ENCODE assay signal across 1 cellular context in the genomic region with DNA sequence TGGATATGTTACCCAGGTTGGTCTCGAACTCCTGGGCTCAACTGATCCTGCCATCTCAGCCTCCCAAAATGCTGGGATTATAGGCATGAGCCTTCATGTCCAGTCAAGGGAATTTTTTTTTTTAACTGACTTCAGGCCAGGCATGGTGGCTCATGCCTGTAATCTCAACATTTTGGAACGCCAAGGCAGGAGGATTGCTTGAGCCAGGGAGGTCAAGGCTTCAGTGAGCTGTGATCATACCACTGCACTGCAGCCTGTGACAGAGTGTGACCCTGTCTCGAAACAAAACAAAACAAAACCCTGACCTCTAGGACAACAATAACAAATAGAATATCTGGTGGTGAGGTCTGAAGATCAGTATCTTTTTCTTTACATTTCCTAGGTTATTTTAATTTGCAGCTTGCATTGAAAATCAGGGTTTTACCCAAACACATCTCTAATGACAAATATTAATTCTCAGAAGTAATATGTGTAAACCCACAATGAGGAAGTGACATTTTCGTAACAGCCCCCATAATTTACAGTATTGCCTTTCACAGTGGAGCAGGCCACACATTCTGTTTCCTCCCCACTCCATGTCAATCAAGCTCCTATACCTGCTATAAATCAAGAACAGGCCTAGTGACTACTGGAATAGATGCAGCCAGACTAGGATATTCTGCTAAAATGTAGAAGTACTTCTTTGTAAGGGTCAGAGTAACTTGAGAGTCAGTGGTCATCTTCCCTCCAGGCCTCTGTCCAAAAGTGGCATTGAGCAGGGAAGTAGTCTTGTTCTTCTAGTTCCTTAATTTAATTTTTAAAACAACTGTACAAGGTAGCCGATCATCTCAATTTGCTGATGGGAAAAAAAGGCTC.
TF ChIP-seq lines count a peak whose summit lies in the region.

No MANE protein-coding gene starts in this region.

TF ChIP-seq in HepG2, 621 proteins besides CTCF, POLR2A, EP300 and RAD21 (continued from another document and continues in another):
- no peak for TF ChIP-seq E2F2 (CRISPR knock-in tag; IDR thresholded peaks at IDR 0.05; ENCODE audit: borderline replicate concordance)
- TF ChIP-seq NFRKB (IDR thresholded peaks at IDR 0.05), result no peak
- peak; percentile 39; the same call in 1 of the 2 replicates for TF ChIP-seq ERF (CRISPR knock-in tag; IDR thresholded peaks at IDR 0.05)
- TF ChIP-seq, protein P1, sequence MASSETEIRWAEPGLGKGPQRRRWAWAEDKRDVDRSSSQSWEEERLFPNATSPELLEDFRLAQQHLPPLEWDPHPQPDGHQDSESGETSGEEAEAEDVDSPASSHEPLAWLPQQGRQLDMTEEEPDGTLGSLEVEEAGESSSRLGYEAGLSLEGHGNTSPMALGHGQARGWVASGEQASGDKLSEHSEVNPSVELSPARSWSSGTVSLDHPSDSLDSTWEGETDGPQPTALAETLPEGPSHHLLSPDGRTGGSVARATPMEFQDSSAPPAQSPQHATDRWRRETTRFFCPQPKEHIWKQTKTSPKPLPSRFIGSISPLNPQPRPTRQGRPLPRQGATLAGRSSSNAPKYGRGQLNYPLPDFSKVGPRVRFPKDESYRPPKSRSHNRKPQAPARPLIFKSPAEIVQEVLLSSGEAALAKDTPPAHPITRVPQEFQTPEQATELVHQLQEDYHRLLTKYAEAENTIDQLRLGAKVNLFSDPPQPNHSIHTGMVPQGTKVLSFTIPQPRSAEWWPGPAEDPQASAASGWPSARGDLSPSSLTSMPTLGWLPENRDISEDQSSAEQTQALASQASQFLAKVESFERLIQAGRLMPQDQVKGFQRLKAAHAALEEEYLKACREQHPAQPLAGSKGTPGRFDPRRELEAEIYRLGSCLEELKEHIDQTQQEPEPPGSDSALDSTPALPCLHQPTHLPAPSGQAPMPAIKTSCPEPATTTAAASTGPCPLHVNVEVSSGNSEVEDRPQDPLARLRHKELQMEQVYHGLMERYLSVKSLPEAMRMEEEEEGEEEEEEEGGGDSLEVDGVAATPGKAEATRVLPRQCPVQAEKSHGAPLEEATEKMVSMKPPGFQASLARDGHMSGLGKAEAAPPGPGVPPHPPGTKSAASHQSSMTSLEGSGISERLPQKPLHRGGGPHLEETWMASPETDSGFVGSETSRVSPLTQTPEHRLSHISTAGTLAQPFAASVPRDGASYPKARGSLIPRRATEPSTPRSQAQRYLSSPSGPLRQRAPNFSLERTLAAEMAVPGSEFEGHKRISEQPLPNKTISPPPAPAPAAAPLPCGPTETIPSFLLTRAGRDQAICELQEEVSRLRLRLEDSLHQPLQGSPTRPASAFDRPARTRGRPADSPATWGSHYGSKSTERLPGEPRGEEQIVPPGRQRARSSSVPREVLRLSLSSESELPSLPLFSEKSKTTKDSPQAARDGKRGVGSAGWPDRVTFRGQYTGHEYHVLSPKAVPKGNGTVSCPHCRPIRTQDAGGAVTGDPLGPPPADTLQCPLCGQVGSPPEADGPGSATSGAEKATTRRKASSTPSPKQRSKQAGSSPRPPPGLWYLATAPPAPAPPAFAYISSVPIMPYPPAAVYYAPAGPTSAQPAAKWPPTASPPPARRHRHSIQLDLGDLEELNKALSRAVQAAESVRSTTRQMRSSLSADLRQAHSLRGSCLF (CRISPR knock-in tag; IDR thresholded peaks at IDR 0.05; ENCODE audit: borderline replicate concordance), result no peak
- TF ChIP-seq GTF3A (CRISPR knock-in tag; conservative IDR thresholded peaks at IDR 0.05), result no peak
- TF ChIP-seq KLF6 (CRISPR knock-in tag; IDR thresholded peaks at IDR 0.05), result no peak
- no peak for TF ChIP-seq AGO1 (IDR thresholded peaks at IDR 0.05; ENCODE audit: low read depth, low read length, poor library complexity, severe bottlenecking)
- TF ChIP-seq ZNF513 (CRISPR knock-in tag; conservative IDR thresholded peaks at IDR 0.05), result no peak
- 0 out of 2 replicates have a peak, but pooled peaks have one; percentile 7 for TF ChIP-seq ZFY (CRISPR knock-in tag; IDR thresholded peaks at IDR 0.05)
- no peak for TF ChIP-seq MED8 (CRISPR knock-in tag; IDR thresholded peaks at IDR 0.05; ENCODE audit: insufficient replicate concordance)
- TF ChIP-seq ZNF547 (CRISPR knock-in tag; IDR thresholded peaks at IDR 0.05), result no peak
- no peak for TF ChIP-seq DDIT3 (CRISPR knock-in tag; IDR thresholded peaks at IDR 0.05)
- no peak for TF ChIP-seq FOXM1 (CRISPR knock-in tag; IDR thresholded peaks at IDR 0.05)
- no peak for TF ChIP-seq AHR (CRISPR knock-in tag; IDR thresholded peaks at IDR 0.05)
- TF ChIP-seq ZSCAN22 (CRISPR knock-in tag; IDR thresholded peaks at IDR 0.05), result no peak
- no peak for TF ChIP-seq ZNF616 (CRISPR knock-in tag; IDR thresholded peaks at IDR 0.05; ENCODE audit: low read depth)
- TF ChIP-seq PATZ1 (CRISPR knock-in tag; IDR thresholded peaks at IDR 0.05), result peak; percentile 32; the same call in 1 of the 2 replicates
- TF ChIP-seq HOXD1 (CRISPR knock-in tag; IDR thresholded peaks at IDR 0.05), result no peak
- no peak for TF ChIP-seq ZFAT (CRISPR knock-in tag; conservative IDR thresholded peaks at IDR 0.05)
- no peak for TF ChIP-seq ZNF614 (CRISPR knock-in tag; IDR thresholded peaks at IDR 0.05; ENCODE audit: borderline replicate concordance)
- no peak for TF ChIP-seq ZNF703 (CRISPR knock-in tag; IDR thresholded peaks at IDR 0.05; ENCODE audit: borderline replicate concordance)
- 0 out of 2 replicates have a peak, but pooled peaks have one; percentile 34 for TF ChIP-seq HMGXB3 (CRISPR knock-in tag; IDR thresholded peaks at IDR 0.05; ENCODE audit: borderline replicate concordance)
- TF ChIP-seq JARID2 (CRISPR knock-in tag; IDR thresholded peaks at IDR 0.05; ENCODE audit: insufficient replicate concordance), result no peak
- no peak for TF ChIP-seq NAIF1 (CRISPR knock-in tag; IDR thresholded peaks at IDR 0.05; ENCODE audit: borderline replicate concordance)
- no peak for TF ChIP-seq HNRNPL (IDR thresholded peaks at IDR 0.05; ENCODE audit: low read depth, low read length)
- TF ChIP-seq ZNF563 (CRISPR knock-in tag; IDR thresholded peaks at IDR 0.05), result no peak
- TF ChIP-seq ZNF670 (CRISPR knock-in tag; IDR thresholded peaks at IDR 0.05; ENCODE audit: borderline replicate concordance), result 0 out of 2 replicates have a peak, but pooled peaks have one; percentile 14
- TF ChIP-seq THRA (CRISPR knock-in tag; IDR thresholded peaks at IDR 0.05; ENCODE audit: borderline replicate concordance), result peak; percentile 60; the same call in 1 of the 2 replicates
- 0 out of 2 replicates have a peak, but pooled peaks have one; percentile 1 for TF ChIP-seq ZNF788 (CRISPR knock-in tag; IDR thresholded peaks at IDR 0.05; ENCODE audit: borderline replicate concordance)
- TF ChIP-seq, protein P2, sequence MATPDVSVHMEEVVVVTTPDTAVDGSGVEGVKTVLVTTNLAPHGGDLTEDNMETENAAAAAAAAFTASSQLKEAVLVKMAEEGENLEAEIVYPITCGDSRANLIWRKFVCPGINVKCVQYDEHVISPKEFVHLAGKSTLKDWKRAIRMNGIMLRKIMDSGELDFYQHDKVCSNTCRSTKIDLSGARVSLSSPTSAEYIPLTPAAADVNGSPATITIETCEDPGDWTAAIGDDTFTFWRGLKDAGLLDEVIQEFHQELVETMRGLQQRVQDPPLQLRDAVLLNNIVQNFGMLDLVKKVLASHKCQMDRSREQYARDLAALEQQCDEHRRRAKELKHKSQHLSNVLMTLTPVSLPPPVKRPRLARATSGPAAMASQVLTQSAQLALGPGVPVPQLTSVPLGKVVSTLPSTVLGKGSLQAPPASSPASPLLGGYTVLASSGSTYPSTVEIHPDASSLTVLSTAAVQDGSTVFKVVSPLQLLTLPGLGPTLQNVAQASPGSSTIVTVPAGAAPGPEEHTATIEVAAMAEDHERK (CRISPR knock-in tag; IDR thresholded peaks at IDR 0.05; ENCODE audit: low read depth), result no peak
- TF ChIP-seq, protein P3, sequence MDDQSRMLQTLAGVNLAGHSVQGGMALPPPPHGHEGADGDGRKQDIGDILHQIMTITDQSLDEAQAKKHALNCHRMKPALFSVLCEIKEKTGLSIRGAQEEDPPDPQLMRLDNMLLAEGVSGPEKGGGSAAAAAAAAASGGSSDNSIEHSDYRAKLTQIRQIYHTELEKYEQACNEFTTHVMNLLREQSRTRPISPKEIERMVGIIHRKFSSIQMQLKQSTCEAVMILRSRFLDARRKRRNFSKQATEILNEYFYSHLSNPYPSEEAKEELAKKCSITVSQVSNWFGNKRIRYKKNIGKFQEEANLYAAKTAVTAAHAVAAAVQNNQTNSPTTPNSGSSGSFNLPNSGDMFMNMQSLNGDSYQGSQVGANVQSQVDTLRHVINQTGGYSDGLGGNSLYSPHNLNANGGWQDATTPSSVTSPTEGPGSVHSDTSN (CRISPR knock-in tag; IDR thresholded peaks at IDR 0.05; ENCODE audit: borderline replicate concordance), result no peak
- no peak for TF ChIP-seq ZNF761 (CRISPR knock-in tag; conservative IDR thresholded peaks at IDR 0.05)
- peak; percentile 27; the same call in 1 of the 2 replicates for TF ChIP-seq STAG1 (CRISPR knock-in tag; IDR thresholded peaks at IDR 0.05)
- TF ChIP-seq PHF8 (CRISPR knock-in tag; IDR thresholded peaks at IDR 0.05), result no peak
